Comparison of ENCODE assay signal across 2 cellular contexts in the genomic region with DNA sequence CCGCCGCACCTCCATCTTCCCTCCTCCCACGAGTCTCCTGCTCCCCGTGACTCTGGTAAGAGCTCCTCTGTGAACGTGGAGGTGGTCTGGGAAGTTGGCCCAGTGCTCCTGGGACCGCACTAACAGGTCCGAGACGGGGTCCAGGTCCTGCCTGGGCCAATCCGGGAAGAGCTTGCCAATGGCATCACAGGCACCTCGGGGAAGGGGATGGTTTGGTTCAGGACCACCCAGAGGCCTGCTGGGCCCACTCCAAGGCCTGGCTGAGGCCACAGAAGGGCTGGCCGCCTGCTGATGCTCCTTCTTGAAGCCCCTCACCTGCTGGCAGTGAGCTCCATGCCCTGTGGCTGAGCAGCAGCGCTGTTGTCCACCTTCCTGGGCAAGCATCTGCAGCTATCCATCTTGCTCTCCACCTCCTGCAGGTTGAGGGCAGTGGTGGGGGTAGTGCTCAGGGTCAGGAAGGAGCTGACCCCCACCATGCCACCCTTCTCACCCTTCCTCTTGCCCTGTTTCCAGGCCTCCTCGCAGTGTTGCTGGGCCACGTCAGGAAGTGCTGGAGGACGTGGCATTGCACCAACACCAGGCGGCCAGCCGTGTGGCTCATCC.
TF ChIP-seq lines count a peak whose summit lies in the region.

No MANE protein-coding gene starts in this region.

TF ChIP-seq in SK-N-SH, 30 proteins besides CTCF, POLR2A, EP300 and RAD21 (continued from another document):
- TF ChIP-seq, protein P1, sequence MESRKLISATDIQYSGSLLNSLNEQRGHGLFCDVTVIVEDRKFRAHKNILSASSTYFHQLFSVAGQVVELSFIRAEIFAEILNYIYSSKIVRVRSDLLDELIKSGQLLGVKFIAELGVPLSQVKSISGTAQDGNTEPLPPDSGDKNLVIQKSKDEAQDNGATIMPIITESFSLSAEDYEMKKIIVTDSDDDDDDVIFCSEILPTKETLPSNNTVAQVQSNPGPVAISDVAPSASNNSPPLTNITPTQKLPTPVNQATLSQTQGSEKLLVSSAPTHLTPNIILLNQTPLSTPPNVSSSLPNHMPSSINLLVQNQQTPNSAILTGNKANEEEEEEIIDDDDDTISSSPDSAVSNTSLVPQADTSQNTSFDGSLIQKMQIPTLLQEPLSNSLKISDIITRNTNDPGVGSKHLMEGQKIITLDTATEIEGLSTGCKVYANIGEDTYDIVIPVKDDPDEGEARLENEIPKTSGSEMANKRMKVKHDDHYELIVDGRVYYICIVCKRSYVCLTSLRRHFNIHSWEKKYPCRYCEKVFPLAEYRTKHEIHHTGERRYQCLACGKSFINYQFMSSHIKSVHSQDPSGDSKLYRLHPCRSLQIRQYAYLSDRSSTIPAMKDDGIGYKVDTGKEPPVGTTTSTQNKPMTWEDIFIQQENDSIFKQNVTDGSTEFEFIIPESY (IDR thresholded peaks at IDR 0.05; ENCODE audit: borderline replicate concordance, low read depth): no peak
- no peak for TF ChIP-seq MXI1 (IDR thresholded peaks at IDR 0.05; ENCODE audit: low read depth, low read length)
- no peak for TF ChIP-seq GABPA (IDR thresholded peaks at IDR 0.05; ENCODE audit: low read depth)
- TF ChIP-seq POLR2AphosphoS5 (IDR thresholded peaks at IDR 0.05; ENCODE audit: low read depth, low read length): no peak
- TF ChIP-seq GATA2 (CRISPR knock-in tag; IDR thresholded peaks at IDR 0.05): no peak
- no peak for TF ChIP-seq ELF1 (IDR thresholded peaks at IDR 0.05)

TF ChIP-seq in SK-N-SH treated with all-trans-retinoic acid at 6 μM for 48 hours, 23 proteins besides CTCF, POLR2A, EP300 and RAD21:
- TF ChIP-seq, protein P2, sequence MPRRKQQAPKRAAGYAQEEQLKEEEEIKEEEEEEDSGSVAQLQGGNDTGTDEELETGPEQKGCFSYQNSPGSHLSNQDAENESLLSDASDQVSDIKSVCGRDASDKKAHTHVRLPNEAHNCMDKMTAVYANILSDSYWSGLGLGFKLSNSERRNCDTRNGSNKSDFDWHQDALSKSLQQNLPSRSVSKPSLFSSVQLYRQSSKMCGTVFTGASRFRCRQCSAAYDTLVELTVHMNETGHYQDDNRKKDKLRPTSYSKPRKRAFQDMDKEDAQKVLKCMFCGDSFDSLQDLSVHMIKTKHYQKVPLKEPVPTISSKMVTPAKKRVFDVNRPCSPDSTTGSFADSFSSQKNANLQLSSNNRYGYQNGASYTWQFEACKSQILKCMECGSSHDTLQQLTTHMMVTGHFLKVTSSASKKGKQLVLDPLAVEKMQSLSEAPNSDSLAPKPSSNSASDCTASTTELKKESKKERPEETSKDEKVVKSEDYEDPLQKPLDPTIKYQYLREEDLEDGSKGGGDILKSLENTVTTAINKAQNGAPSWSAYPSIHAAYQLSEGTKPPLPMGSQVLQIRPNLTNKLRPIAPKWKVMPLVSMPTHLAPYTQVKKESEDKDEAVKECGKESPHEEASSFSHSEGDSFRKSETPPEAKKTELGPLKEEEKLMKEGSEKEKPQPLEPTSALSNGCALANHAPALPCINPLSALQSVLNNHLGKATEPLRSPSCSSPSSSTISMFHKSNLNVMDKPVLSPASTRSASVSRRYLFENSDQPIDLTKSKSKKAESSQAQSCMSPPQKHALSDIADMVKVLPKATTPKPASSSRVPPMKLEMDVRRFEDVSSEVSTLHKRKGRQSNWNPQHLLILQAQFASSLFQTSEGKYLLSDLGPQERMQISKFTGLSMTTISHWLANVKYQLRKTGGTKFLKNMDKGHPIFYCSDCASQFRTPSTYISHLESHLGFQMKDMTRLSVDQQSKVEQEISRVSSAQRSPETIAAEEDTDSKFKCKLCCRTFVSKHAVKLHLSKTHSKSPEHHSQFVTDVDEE (CRISPR knock-in tag; IDR thresholded peaks at IDR 0.05): no peak
- no peak for TF ChIP-seq CSDC2 (CRISPR knock-in tag; IDR thresholded peaks at IDR 0.05)
- TF ChIP-seq ZFP30 (CRISPR knock-in tag; IDR thresholded peaks at IDR 0.05): no peak
- TF ChIP-seq OSR1 (CRISPR knock-in tag; IDR thresholded peaks at IDR 0.05): no peak
- no peak for TF ChIP-seq BACH2 (CRISPR knock-in tag; IDR thresholded peaks at IDR 0.05; ENCODE audit: borderline replicate concordance)
- TF ChIP-seq TCF4 (CRISPR knock-in tag; IDR thresholded peaks at IDR 0.05; ENCODE audit: borderline replicate concordance): no peak
- TF ChIP-seq ZNF8 (CRISPR knock-in tag; IDR thresholded peaks at IDR 0.05): no peak
- no peak for TF ChIP-seq ARNTL (CRISPR knock-in tag; IDR thresholded peaks at IDR 0.05; ENCODE audit: borderline replicate concordance, low read depth)
